Comparison of ENCODE assay signal across 1 cellular context in the genomic region with DNA sequence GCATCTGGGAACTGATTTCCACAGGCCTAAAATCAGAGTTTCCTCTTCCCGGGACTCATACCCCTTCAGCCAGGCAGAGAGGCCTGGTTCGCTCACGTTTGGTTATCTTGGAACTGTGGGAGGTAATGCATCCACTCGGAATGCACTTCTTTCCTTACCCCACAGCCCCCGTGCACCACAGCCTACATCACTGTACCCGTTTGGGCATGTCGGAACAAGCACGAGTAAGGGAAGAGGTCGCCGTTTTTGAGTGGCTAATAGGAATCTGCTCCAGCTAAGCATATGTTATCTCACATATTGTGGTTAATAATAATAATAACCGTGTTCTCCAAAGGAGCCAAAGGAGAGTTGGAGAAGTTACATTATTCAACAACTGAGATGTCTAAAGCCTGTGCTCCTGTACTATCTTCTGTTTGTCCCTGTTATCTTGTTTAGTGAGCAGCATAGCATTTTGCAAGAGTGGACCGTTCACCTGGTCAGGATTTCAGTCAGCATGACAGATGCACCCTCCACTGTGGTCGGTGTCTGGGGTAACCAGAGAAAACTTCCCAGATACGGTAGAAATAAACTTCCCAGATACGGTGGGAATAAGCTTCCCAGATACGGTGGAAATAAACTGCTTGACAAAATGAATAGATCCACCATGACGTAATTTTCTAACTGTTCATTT.
TF ChIP-seq lines count a peak whose summit lies in the region.

No MANE protein-coding gene starts in this region.

TF ChIP-seq in liver, 16 proteins besides CTCF, POLR2A, EP300 and RAD21 (continued from another document):
- TF ChIP-seq, protein P1, sequence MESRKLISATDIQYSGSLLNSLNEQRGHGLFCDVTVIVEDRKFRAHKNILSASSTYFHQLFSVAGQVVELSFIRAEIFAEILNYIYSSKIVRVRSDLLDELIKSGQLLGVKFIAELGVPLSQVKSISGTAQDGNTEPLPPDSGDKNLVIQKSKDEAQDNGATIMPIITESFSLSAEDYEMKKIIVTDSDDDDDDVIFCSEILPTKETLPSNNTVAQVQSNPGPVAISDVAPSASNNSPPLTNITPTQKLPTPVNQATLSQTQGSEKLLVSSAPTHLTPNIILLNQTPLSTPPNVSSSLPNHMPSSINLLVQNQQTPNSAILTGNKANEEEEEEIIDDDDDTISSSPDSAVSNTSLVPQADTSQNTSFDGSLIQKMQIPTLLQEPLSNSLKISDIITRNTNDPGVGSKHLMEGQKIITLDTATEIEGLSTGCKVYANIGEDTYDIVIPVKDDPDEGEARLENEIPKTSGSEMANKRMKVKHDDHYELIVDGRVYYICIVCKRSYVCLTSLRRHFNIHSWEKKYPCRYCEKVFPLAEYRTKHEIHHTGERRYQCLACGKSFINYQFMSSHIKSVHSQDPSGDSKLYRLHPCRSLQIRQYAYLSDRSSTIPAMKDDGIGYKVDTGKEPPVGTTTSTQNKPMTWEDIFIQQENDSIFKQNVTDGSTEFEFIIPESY (IDR thresholded peaks at IDR 0.05), result peak; percentile 72
- TF ChIP-seq, protein P2, sequence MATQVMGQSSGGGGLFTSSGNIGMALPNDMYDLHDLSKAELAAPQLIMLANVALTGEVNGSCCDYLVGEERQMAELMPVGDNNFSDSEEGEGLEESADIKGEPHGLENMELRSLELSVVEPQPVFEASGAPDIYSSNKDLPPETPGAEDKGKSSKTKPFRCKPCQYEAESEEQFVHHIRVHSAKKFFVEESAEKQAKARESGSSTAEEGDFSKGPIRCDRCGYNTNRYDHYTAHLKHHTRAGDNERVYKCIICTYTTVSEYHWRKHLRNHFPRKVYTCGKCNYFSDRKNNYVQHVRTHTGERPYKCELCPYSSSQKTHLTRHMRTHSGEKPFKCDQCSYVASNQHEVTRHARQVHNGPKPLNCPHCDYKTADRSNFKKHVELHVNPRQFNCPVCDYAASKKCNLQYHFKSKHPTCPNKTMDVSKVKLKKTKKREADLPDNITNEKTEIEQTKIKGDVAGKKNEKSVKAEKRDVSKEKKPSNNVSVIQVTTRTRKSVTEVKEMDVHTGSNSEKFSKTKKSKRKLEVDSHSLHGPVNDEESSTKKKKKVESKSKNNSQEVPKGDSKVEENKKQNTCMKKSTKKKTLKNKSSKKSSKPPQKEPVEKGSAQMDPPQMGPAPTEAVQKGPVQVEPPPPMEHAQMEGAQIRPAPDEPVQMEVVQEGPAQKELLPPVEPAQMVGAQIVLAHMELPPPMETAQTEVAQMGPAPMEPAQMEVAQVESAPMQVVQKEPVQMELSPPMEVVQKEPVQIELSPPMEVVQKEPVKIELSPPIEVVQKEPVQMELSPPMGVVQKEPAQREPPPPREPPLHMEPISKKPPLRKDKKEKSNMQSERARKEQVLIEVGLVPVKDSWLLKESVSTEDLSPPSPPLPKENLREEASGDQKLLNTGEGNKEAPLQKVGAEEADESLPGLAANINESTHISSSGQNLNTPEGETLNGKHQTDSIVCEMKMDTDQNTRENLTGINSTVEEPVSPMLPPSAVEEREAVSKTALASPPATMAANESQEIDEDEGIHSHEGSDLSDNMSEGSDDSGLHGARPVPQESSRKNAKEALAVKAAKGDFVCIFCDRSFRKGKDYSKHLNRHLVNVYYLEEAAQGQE (IDR thresholded peaks at IDR 0.05), result peak; percentile 83
- TF ChIP-seq HNF4A (conservative IDR thresholded peaks at IDR 0.05) (peak; percentile 82 to 88), TAF1 (conservative IDR thresholded peaks at IDR 0.05) (peak; percentile 21), JUND (IDR thresholded peaks at IDR 0.05) (peak in 1 of 2 donors; percentile 59), RXRA (IDR thresholded peaks at IDR 0.05) (peak; percentile 66 to 82), NR2F2 (IDR thresholded peaks at IDR 0.05) (no peak), FOXA1 (IDR thresholded peaks at IDR 0.05) (peak; percentile 70), HNF4G (IDR thresholded peaks at IDR 0.05) (peak; percentile 34), EGR1 (IDR thresholded peaks at IDR 0.05; ENCODE audit: low read depth in 2 of 2) (no peak), FOXA2 (IDR thresholded peaks at IDR 0.05) (peak; percentile 64), SP1 (IDR thresholded peaks at IDR 0.05) (peak; percentile 81), YY1 (IDR thresholded peaks at IDR 0.05) (peak; percentile 87), GABPA (IDR thresholded peaks at IDR 0.05 in 1 of 2, conservative IDR thresholded peaks at IDR 0.05 in 1 of 2) (no peak)
- TF ChIP-seq, protein P3, sequence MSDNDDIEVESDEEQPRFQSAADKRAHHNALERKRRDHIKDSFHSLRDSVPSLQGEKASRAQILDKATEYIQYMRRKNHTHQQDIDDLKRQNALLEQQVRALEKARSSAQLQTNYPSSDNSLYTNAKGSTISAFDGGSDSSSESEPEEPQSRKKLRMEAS (IDR thresholded peaks at IDR 0.05), result peak; percentile 61
